1 cellular context compared by ENCODE assay signal in the genomic region with DNA sequence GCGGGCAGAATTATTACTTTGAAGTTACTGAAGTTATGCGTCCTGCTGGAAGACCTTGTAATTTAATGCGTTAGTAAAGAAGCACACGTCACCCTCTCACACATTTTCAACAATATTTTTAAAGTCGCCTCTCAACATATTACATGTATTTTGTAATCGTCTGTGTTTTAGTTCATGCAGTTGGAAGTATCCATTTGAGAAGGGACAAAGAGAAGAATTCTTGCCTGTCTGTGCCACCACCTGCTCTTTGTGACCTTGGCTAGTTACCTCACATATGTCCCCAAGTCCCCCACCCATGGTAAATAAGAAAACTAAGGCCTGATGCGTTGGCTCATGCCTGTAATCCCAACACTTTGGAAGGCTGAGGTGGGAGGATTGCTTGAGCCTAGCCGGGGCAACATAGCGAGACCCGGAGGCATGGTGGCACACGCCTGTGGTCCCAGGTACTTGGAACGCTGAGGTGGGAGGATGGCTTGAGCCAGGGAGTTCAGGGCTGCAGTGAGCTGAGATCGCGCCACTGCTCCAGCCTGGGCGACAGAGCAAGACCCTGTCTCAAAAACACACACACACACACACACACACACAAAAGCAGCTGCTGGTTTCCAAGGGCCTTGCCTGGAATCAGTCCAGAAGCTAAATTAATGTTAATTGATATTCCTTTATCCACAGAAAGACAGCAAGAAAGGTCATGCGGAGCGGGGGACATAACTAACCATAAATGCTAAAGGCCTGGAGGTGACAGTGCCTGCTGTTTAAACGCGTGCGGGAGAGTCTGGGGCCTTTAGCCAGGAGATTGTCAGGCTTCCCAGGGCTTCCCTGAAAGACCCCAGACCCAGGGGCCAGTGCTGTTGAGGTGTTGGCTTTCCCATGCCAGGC.
TF ChIP-seq lines count a peak whose summit lies in the region.

No MANE protein-coding gene starts in this region.

TF ChIP-seq in HepG2, 621 proteins besides CTCF, POLR2A, EP300 and RAD21 (continued from another document):
- no peak for TF ChIP-seq ZNF703 (CRISPR knock-in tag; IDR thresholded peaks at IDR 0.05; ENCODE audit: borderline replicate concordance)
- no peak for TF ChIP-seq HOXD1 (CRISPR knock-in tag; IDR thresholded peaks at IDR 0.05)
- no peak for TF ChIP-seq ZSCAN22 (CRISPR knock-in tag; IDR thresholded peaks at IDR 0.05)
- no peak for TF ChIP-seq ZNF619 (CRISPR knock-in tag; IDR thresholded peaks at IDR 0.05)
- no peak for TF ChIP-seq CCDC6 (CRISPR knock-in tag; IDR thresholded peaks at IDR 0.05)
- TF ChIP-seq, protein P1, sequence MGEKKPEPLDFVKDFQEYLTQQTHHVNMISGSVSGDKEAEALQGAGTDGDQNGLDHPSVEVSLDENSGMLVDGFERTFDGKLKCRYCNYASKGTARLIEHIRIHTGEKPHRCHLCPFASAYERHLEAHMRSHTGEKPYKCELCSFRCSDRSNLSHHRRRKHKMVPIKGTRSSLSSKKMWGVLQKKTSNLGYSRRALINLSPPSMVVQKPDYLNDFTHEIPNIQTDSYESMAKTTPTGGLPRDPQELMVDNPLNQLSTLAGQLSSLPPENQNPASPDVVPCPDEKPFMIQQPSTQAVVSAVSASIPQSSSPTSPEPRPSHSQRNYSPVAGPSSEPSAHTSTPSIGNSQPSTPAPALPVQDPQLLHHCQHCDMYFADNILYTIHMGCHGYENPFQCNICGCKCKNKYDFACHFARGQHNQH (CRISPR knock-in tag; IDR thresholded peaks at IDR 0.05) = no peak
- TF ChIP-seq, protein P2, sequence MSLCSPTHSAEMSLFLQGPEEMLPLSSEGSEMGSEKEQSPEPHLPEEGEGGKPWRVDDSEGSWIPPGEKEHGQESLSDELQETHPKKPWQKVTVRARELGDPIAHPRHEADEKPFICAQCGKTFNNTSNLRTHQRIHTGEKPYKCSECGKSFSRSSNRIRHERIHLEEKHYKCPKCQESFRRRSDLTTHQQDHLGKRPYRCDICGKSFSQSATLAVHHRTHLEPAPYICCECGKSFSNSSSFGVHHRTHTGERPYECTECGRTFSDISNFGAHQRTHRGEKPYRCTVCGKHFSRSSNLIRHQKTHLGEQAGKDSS (CRISPR knock-in tag; IDR thresholded peaks at IDR 0.05; ENCODE audit: borderline replicate concordance, low read depth) = no peak
- TF ChIP-seq SATB2 (CRISPR knock-in tag; IDR thresholded peaks at IDR 0.05) = no peak
- TF ChIP-seq ZNF720 (CRISPR knock-in tag; IDR thresholded peaks at IDR 0.05) = no peak
- TF ChIP-seq, protein P3, sequence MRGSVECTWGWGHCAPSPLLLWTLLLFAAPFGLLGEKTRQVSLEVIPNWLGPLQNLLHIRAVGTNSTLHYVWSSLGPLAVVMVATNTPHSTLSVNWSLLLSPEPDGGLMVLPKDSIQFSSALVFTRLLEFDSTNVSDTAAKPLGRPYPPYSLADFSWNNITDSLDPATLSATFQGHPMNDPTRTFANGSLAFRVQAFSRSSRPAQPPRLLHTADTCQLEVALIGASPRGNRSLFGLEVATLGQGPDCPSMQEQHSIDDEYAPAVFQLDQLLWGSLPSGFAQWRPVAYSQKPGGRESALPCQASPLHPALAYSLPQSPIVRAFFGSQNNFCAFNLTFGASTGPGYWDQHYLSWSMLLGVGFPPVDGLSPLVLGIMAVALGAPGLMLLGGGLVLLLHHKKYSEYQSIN (CRISPR knock-in tag; IDR thresholded peaks at IDR 0.05; ENCODE audit: borderline replicate concordance) = no peak
- TF ChIP-seq, protein P4, sequence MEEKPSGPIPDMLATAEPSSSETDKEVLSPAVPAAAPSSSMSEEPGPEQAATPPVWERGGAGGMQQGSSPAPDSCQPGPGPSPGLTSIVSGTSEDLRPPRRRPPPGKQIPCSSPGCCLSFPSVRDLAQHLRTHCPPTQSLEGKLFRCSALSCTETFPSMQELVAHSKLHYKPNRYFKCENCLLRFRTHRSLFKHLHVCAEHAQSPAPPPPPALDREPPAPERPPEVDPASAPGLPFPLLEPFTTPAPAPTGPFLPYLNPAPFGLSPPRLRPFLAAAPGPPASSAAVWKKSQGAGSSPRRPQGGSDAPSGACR (CRISPR knock-in tag; IDR thresholded peaks at IDR 0.05) = no peak
- TF ChIP-seq, protein P5, sequence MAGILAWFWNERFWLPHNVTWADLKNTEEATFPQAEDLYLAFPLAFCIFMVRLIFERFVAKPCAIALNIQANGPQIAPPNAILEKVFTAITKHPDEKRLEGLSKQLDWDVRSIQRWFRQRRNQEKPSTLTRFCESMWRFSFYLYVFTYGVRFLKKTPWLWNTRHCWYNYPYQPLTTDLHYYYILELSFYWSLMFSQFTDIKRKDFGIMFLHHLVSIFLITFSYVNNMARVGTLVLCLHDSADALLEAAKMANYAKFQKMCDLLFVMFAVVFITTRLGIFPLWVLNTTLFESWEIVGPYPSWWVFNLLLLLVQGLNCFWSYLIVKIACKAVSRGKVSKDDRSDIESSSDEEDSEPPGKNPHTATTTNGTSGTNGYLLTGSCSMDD (CRISPR knock-in tag; IDR thresholded peaks at IDR 0.05) = no peak
- no peak for TF ChIP-seq CBX1 (IDR thresholded peaks at IDR 0.05; ENCODE audit: low read depth)
- no peak for TF ChIP-seq HNRNPUL1 (IDR thresholded peaks at IDR 0.05; ENCODE audit: low read depth, low read length)
- no peak for TF ChIP-seq FOXA1 (IDR thresholded peaks at IDR 0.05)
- TF ChIP-seq FOXA1 (CRISPR knock-in tag; IDR thresholded peaks at IDR 0.05) = peak; percentile 16; the same call in 1 of the 2 replicates
- TF ChIP-seq TBX2 (CRISPR knock-in tag; IDR thresholded peaks at IDR 0.05; ENCODE audit: borderline replicate concordance) = 0 out of 2 replicates have a peak, but pooled peaks have one; percentile 4
- TF ChIP-seq, protein P6, sequence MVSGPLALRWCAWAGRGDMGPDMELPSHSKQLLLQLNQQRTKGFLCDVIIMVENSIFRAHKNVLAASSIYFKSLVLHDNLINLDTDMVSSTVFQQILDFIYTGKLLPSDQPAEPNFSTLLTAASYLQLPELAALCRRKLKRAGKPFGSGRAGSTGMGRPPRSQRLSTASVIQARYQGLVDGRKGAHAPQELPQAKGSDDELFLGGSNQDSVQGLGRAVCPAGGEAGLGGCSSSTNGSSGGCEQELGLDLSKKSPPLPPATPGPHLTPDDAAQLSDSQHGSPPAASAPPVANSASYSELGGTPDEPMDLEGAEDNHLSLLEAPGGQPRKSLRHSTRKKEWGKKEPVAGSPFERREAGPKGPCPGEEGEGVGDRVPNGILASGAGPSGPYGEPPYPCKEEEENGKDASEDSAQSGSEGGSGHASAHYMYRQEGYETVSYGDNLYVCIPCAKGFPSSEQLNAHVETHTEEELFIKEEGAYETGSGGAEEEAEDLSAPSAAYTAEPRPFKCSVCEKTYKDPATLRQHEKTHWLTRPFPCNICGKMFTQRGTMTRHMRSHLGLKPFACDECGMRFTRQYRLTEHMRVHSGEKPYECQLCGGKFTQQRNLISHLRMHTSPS (CRISPR knock-in tag; IDR thresholded peaks at IDR 0.05; ENCODE audit: low read depth) = no peak
- no peak for TF ChIP-seq ZNF773 (CRISPR knock-in tag; IDR thresholded peaks at IDR 0.05; ENCODE audit: borderline replicate concordance)
- TF ChIP-seq, protein P7, sequence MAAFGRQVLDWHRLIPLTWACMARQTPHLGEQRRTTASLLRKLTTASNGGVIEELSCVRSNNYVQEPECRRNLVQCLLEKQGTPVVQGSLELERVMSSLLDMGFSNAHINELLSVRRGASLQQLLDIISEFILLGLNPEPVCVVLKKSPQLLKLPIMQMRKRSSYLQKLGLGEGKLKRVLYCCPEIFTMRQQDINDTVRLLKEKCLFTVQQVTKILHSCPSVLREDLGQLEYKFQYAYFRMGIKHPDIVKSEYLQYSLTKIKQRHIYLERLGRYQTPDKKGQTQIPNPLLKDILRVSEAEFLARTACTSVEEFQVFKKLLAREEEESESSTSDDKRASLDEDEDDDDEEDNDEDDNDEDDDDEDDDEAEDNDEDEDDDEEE (CRISPR knock-in tag; IDR thresholded peaks at IDR 0.05) = no peak
- TF ChIP-seq, protein P8, sequence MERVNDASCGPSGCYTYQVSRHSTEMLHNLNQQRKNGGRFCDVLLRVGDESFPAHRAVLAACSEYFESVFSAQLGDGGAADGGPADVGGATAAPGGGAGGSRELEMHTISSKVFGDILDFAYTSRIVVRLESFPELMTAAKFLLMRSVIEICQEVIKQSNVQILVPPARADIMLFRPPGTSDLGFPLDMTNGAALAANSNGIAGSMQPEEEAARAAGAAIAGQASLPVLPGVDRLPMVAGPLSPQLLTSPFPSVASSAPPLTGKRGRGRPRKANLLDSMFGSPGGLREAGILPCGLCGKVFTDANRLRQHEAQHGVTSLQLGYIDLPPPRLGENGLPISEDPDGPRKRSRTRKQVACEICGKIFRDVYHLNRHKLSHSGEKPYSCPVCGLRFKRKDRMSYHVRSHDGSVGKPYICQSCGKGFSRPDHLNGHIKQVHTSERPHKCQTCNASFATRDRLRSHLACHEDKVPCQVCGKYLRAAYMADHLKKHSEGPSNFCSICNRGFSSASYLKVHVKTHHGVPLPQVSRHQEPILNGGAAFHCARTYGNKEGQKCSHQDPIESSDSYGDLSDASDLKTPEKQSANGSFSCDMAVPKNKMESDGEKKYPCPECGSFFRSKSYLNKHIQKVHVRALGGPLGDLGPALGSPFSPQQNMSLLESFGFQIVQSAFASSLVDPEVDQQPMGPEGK (CRISPR knock-in tag; IDR thresholded peaks at IDR 0.05) = peak; percentile 53; the same call in 1 of the 2 replicates
- peak; percentile 78 for TF ChIP-seq ZBTB38 (CRISPR knock-in tag; IDR thresholded peaks at IDR 0.05)
TF ChIP-seq in HepG2: peak in this region for 12.
